Comparison of ENCODE assay signal across 4 cellular contexts in genomic region chr3:186453531-186453930, GRCh38.
"Had no signal": no experiment of that assay in that cellular context is flagged by ENCODE, and none has a peak within 500 bp of the region (broad histone marks: within the 10 kb centered on the region; RNA-seq: fewer than 3 reads in every experiment).

No MANE protein-coding gene starts in this region.

- H3K4me3 Mint-ChIP-seq: GM23338, H9 had no signal

- DNase-seq: H9, HCEC 1CT, IMR-90 had no signal

- ATAC-seq: GM23338 had no signal

- H3K9me3 Mint-ChIP-seq: GM23338, H9 had no signal

- H3K27ac Mint-ChIP-seq: GM23338, H9 had no signal

- H3K4me3 ChIP-seq: GM23338 had no signal
